1 cellular context compared by ENCODE assay signal in genomic region chr1:109539676-109540075, GRCh38.
TF ChIP-seq lines count a peak whose summit lies in the region.

GPR61 (plus strand) TSS chr1:109539872; CDS start chr1:109543023, 3,151 bp downstream.

TF ChIP-seq in H1, 55 proteins besides CTCF, POLR2A, EP300 and RAD21:
- TF ChIP-seq FOSL1 (IDR thresholded peaks at IDR 0.05; ENCODE audit: insufficient read depth, low read depth, low read length): peak; percentile 85
- no peak for TF ChIP-seq RBBP5 (IDR thresholded peaks at IDR 0.05; ENCODE audit: borderline replicate concordance, low read depth, low read length)
